Comparison of ENCODE assay signal across 8 cellular contexts in the genomic region with DNA sequence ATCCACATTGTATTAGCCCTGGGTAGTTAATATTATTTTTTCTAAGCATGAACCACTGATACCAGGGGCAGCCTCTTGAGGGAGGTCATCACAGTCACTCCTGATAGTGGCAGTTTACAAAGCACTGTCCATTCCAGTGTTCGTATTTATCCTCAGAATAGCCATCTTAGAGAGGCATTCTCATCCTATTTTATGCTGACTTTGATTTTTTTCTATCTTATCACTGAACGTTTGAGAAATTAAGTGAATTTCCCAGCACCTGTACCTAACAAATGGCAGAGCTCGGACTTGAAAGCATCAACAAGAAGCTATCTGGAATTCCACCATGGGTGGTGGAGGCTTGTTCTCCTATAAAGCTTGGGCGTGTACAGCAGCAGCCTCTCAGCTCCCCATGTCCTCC. TPM values are rescaled to one million over a fixed set of nuclear protein-coding genes. Genes with fewer than 3 reads are reported as not detected.
"Had no signal": no experiment of that assay in that cellular context is flagged by ENCODE, and none has a peak within 500 bp of the region (broad histone marks: within the 10 kb centered on the region; RNA-seq: fewer than 3 reads in every experiment).

No MANE protein-coding gene starts in this region.

- FAIRE-seq: H1, H54, HTR-8/SVneo had no signal

- H3K4me3 ChIP-seq: GM23248 had no signal

- H3K9ac ChIP-seq: GM23248, KMS-11 had no signal

- H2AFZ ChIP-seq: GM23248 had no signal

- DNase-seq: GM23248, H9, HCEC 1CT, KBM-7 had no signal

- H3K27ac ChIP-seq: GM23248, KMS-11 had no signal

- H3K4me2 ChIP-seq: KMS-11 had no signal

RNA-seq across cellular contexts. Expression of a gene that starts 26.1 kb away (rescaled TPM):
- total RNA-seq: GM23248, H1, H9 had no signal
- polyA plus RNA-seq: GM23248 had no signal
